Comparison of ENCODE assay signal across 14 cellular contexts in genomic region chr2:15672961-15673918, GRCh38.
"Had no signal": no experiment of that assay in that cellular context is flagged by ENCODE, and none has a peak within 500 bp of the region (broad histone marks: within the 10 kb centered on the region; RNA-seq: fewer than 3 reads in every experiment).

No MANE protein-coding gene starts in this region.

- H3K4me3 Mint-ChIP-seq: activated CD8-positive, alpha-beta memory T cell treated with anti-CD3 and anti-CD28 coated beads, Interleukin-2, amount 10 ng/mL, durations not matched to agents 7 days and 5 days; activated T-cell treated with anti-CD3 and anti-CD28 coated beads, Interleukin-2, amount 50 U/mL, for 24 hours had no signal

- H3K4me3 ChIP-seq: gastrocnemius medialis had no signal

- ATAC-seq: activated CD8-positive, alpha-beta memory T cell treated with anti-CD3 and anti-CD28 coated beads, Interleukin-2, amount 10 ng/mL, durations not matched to agents 7 days and 5 days; activated naive CD4-positive, alpha-beta T cell treated with anti-CD3 and anti-CD28 coated beads, Interleukin-2, amount 50 U/mL, for 72 hours; gastrocnemius medialis; left ventricle myocardium superior; right cardiac atrium; stimulated activated naive CD8-positive, alpha-beta T cell treated with anti-CD3 and anti-CD28 coated beads, Interleukin-15, Interleukin-2, amounts not matched to agents 100 U/mL and 50 U/mL, for 24 hours had no signal

- H3K9me3 Mint-ChIP-seq: activated naive CD4-positive, alpha-beta T cell treated with anti-CD3 and anti-CD28 coated beads, Interleukin-2, amount 50 U/mL, for 72 hours; activated T-cell treated with anti-CD3 and anti-CD28 coated beads, Interleukin-2, amount 50 U/mL, for 24 hours had no signal

- DNase-seq: activated CD4-positive, alpha-beta T cell treated with anti-CD3 and anti-CD28 coated beads, Interleukin-2, amount 50 U/mL, for 48 hours; activated CD8-positive, alpha-beta memory T cell treated with anti-CD3 and anti-CD28 coated beads, Interleukin-2, amount 10 ng/mL, durations not matched to agents 7 days and 5 days; activated effector memory CD4-positive, alpha-beta T cell treated with anti-CD3 and anti-CD28 coated beads, Interleukin-2, amount 50 U/mL, for 16 hours; activated T-cell treated with anti-CD3 and anti-CD28 coated beads, Interleukin-2, amount 50 U/mL, for 24 hours; gastrocnemius medialis; left ventricle myocardium superior; mesendoderm; right cardiac atrium; stimulated activated CD4-positive, alpha-beta T cell treated with anti-CD3 and anti-CD28 coated beads, Interleukin-12 subunit alpha, Interleukin-12 subunit beta, amount 100 ng/mL, for 4 hours; stimulated activated CD4-positive, alpha-beta T cell treated with anti-CD3 and anti-CD28 coated beads, Interleukin-2, amount 100 ng/mL, for 48 hours; stimulated activated CD8-positive, alpha-beta memory T cell treated with anti-CD3 and anti-CD28 coated beads, Interleukin-4, amount 100 ng/mL, for 48 hours; stimulated activated naive CD8-positive, alpha-beta T cell treated with anti-CD3 and anti-CD28 coated beads, Interleukin-15, Interleukin-2, amounts not matched to agents 100 U/mL and 50 U/mL, for 24 hours had no signal

- H3K27ac Mint-ChIP-seq: activated CD8-positive, alpha-beta memory T cell treated with anti-CD3 and anti-CD28 coated beads, Interleukin-2, amount 10 ng/mL, durations not matched to agents 7 days and 5 days; activated T-cell treated with anti-CD3 and anti-CD28 coated beads, Interleukin-2, amount 50 U/mL, for 24 hours; progenitor cell of endocrine pancreas had no signal

- H3K36me3 Mint-ChIP-seq: activated CD8-positive, alpha-beta memory T cell treated with anti-CD3 and anti-CD28 coated beads, Interleukin-2, amount 10 ng/mL, durations not matched to agents 7 days and 5 days; activated naive CD4-positive, alpha-beta T cell treated with anti-CD3 and anti-CD28 coated beads, Interleukin-2, amount 50 U/mL, for 72 hours had no signal

- H3K4me1 Mint-ChIP-seq: activated CD8-positive, alpha-beta memory T cell treated with anti-CD3 and anti-CD28 coated beads, Interleukin-2, amount 10 ng/mL, durations not matched to agents 7 days and 5 days had no signal
